In genomic region chr21:15421947-15422346, GRCh38 we compare ENCODE assay signal across 19 cellular contexts.
DNase-seq lines count a peak whose midpoint lies in the region; ATAC-seq and TF ChIP-seq lines count a peak whose summit lies in the region.
"Had no signal": no experiment of that assay in that cellular context is flagged by ENCODE, and none has a peak within 500 bp of the region (broad histone marks: within the 10 kb centered on the region; RNA-seq: fewer than 3 reads in every experiment).

No MANE protein-coding gene starts in this region.

- no peaks in the 10 kb centered on the region for H3K36me3 ChIP-seq in endodermal cell (ENCODE audit: control insufficient read depth, insufficient read depth, low read length)
- no peaks in the 10 kb centered on the region for H3K36me3 ChIP-seq in adrenal gland (replicated peaks in 1 of 2)
- H3K36me3 ChIP-seq: left lung, prostate gland had no signal

- H3K4me1 ChIP-seq in endodermal cell (ENCODE audit: control insufficient read depth, insufficient read depth, low read length) (peaks cover 13% of the 10 kb centered on the region), adrenal gland (replicated peaks in 1 of 2) (no peaks in the 10 kb centered on the region)
- H3K4me1 ChIP-seq: Caco-2, left lung, prostate gland had no signal

- WGBS in endodermal cell (ENCODE audit: insufficient coverage in 1 of 2, insufficient read length in 1 of 2), 2 experiments = 94% methylated on average over 2 of the region's 2 CpGs; no CpG with 5 or more reads in 1 of the 2 experiments
- WGBS in adrenal gland, 4 donors = 76 to 90% (median 84%) methylated on average over 2 of the region's 2 CpGs

- no peaks in the 10 kb centered on the region for H3K27me3 Mint-ChIP-seq in activated CD4-positive, alpha-beta T cell treated with anti-CD3 and anti-CD28 coated beads for 36 hours
- H3K27me3 Mint-ChIP-seq in endodermal cell (ENCODE audit: insufficient read depth) = no peaks in the 10 kb centered on the region
- H3K27me3 Mint-ChIP-seq: B cell had no signal

- no peak overlapping the region for H3K9ac ChIP-seq in endodermal cell (ENCODE audit: extremely low read depth, low read length, poor library complexity, severe bottlenecking)

- no peaks in the 10 kb centered on the region for H3K36me3 Mint-ChIP-seq in activated CD4-positive, alpha-beta T cell treated with anti-CD3 and anti-CD28 coated beads for 36 hours (ENCODE audit: low read depth)
- H3K36me3 Mint-ChIP-seq in endodermal cell (ENCODE audit: low read depth) = no peaks in the 10 kb centered on the region

- H3K9me3 Mint-ChIP-seq in activated CD4-positive, alpha-beta T cell treated with anti-CD3 and anti-CD28 coated beads for 36 hours (ENCODE audit: low read depth) = no peaks in the 10 kb centered on the region
- no peaks in the 10 kb centered on the region for H3K9me3 Mint-ChIP-seq in endodermal cell

- peak; percentile 44 for ATAC-seq in activated CD4-positive, alpha-beta T cell treated with anti-CD3 and anti-CD28 coated beads for 36 hours

- no peak overlapping the region for H3K27ac Mint-ChIP-seq in activated CD4-positive, alpha-beta T cell treated with anti-CD3 and anti-CD28 coated beads for 36 hours
- H3K27ac Mint-ChIP-seq in endodermal cell = no peak overlapping the region
- H3K27ac Mint-ChIP-seq: B cell had no signal

- no peak overlapping the region for H3K4me3 Mint-ChIP-seq in activated CD4-positive, alpha-beta T cell treated with anti-CD3 and anti-CD28 coated beads for 36 hours
- H3K4me3 Mint-ChIP-seq in endodermal cell = no peak overlapping the region
- H3K4me3 Mint-ChIP-seq: B cell had no signal

- CTCF ChIA-PET in activated CD4-positive, alpha-beta T cell treated with anti-CD3 and anti-CD28 coated beads for 36 hours (lab: Charles Lee) = interaction anchor here (1.0 to 1.4 kb wide), 2 partner anchors 9 kb away, joined by 4 to 6 read pairs; no protein-coding TSS in a partner anchor
- CTCF ChIA-PET in GM10248 (lab: Yijun Ruan, JAX) = interaction anchor here (1.2 kb wide), 1 partner anchor 9 kb away, joined by 4 read pairs; no protein-coding TSS in a partner anchor

- TF ChIP-seq CTCF in endodermal cell (conservative IDR thresholded peaks at IDR 0.05) (no peak), adrenal gland (IDR thresholded peaks at IDR 0.05) (no peak), GM10248 (IDR thresholded peaks at IDR 0.05; ENCODE audit: control extremely low read depth, extremely low read depth, low read depth, missing control alignments) (no peak)

- intact Hi-C loops in activated CD4-positive, alpha-beta T cell treated with anti-CD3 and anti-CD28 coated beads for 36 hours (cut with DNase I, micrococcal nuclease) = no loop called here
- intact Hi-C loops in adrenal gland (cut with DNase I) = no loop called here

- H3K4me3 ChIP-seq in endodermal cell (ENCODE audit: low read length) (no peak overlapping the region), adrenal gland (no peak overlapping the region)
- H3K4me3 ChIP-seq: left lung, prostate gland had no signal

- DNase-seq in activated CD4-positive, alpha-beta T cell treated with anti-CD3 and anti-CD28 coated beads for 36 hours = no peak
- no peak for DNase-seq in activated CD4-positive, alpha-beta T cell treated with anti-CD3 and anti-CD28 coated beads, Interleukin-2, amount 50 U/mL, for 1 hour
- DNase-seq in RKO (ENCODE audit: low spot score) = peak; percentile 9
- no peak for DNase-seq in endodermal cell
- DNase-seq in renal cortical epithelial cell (ENCODE audit: low read depth) = peak; percentile 84
- no peak for DNase-seq in adrenal gland
- no peak for DNase-seq in GM10248 (ENCODE audit: extremely low spot score)
- DNase-seq in middle frontal gyrus (ENCODE audit: extremely low spot score, low spot score) = no peak
- DNase-seq: 8988T; activated gamma-delta T cell treated with Interleukin-2 at 50 U/mL for 16 hours; Caco-2; effector memory CD4-positive, alpha-beta T cell; head of caudate nucleus; left lung; NCI-H526 treated with DMSO at 0.1 percent for 48 hours; SHP77 treated with DMSO at 0.1 percent for 48 hours; stimulated activated CD4-positive, alpha-beta T cell treated with anti-CD3 and anti-CD28 coated beads, Interleukin-4, amount 100 ng/mL, for 4 hours had no signal

- H3K27ac ChIP-seq in endodermal cell (ENCODE audit: low read depth, low read length) = peak overlapping the region; percentile 77
- no peak overlapping the region for H3K27ac ChIP-seq in adrenal gland
- H3K27ac ChIP-seq: left lung, prostate gland had no signal

- POLR2A ChIA-PET in activated CD4-positive, alpha-beta T cell treated with anti-CD3 and anti-CD28 coated beads for 36 hours (lab: Charles Lee) = no interaction called here
- POLR2A ChIA-PET in GM10248 (lab: Yijun Ruan, JAX) = no interaction called here

- H3K4me1 Mint-ChIP-seq in activated CD4-positive, alpha-beta T cell treated with anti-CD3 and anti-CD28 coated beads for 36 hours = peaks cover 27% of the 10 kb centered on the region
- H3K4me1 Mint-ChIP-seq in endodermal cell = peaks cover 58% of the 10 kb centered on the region
- H3K4me1 Mint-ChIP-seq: B cell had no signal

- H3K9me3 ChIP-seq in endodermal cell (ENCODE audit: control insufficient read depth, low read length) = no peaks in the 10 kb centered on the region
- H3K9me3 ChIP-seq in adrenal gland (replicated peaks in 1 of 3) = no peaks in the 10 kb centered on the region
- H3K9me3 ChIP-seq: Caco-2, left lung, prostate gland had no signal

- H3K27me3 ChIP-seq in endodermal cell (ENCODE audit: control insufficient read depth, insufficient read depth, low read length, poor library complexity, severe bottlenecking) = no peaks in the 10 kb centered on the region
- no peaks in the 10 kb centered on the region for H3K27me3 ChIP-seq in adrenal gland
- H3K27me3 ChIP-seq: left lung had no signal

- no peak for TF ChIP-seq POLR2A in adrenal gland (IDR thresholded peaks at IDR 0.05)

Comparison
In these comparisons a context has a peak if more than half of its experiments do, and no peak if none do; other contexts are left out.
1. DNase-seq: peak in RKO (single experiment) and renal cortical epithelial cell (single experiment); none in activated CD4-positive, alpha-beta T cell treated with anti-CD3 and anti-CD28 coated beads for 36 hours (single experiment), activated CD4-positive, alpha-beta T cell treated with anti-CD3 and anti-CD28 coated beads, Interleukin-2, amount 50 U/mL, for 1 hour (single experiment), endodermal cell (single experiment), adrenal gland (0 of 7), GM10248 (single experiment) and middle frontal gyrus (single experiment).